14 cellular contexts compared by ENCODE assay signal in genomic region chr1:204449631-204450280, GRCh38. TPM values are rescaled to one million over a fixed set of nuclear protein-coding genes. Genes with fewer than 3 reads are reported as not detected.
A peak's percentile ranks its signal among the peaks of the same experiment; 100 is the strongest.
DNase-seq lines count a peak whose midpoint lies in the region; ATAC-seq and TF ChIP-seq lines count a peak whose summit lies in the region.
"Had no signal": no experiment of that assay in that cellular context is flagged by ENCODE, and none has a peak within 500 bp of the region (broad histone marks: within the 10 kb centered on the region; RNA-seq: fewer than 3 reads in every experiment).

No MANE protein-coding gene starts in this region.

- H3K9me3 Mint-ChIP-seq in activated CD4-positive, alpha-beta T cell treated with anti-CD3 and anti-CD28 coated beads, Interleukin-2, amount 10 ng/mL, durations not matched to agents 24 days and 14 days, result no peaks in the 10 kb centered on the region
- H3K9me3 Mint-ChIP-seq: activated naive CD4-positive, alpha-beta T cell treated with anti-CD3 and anti-CD28 coated beads, Interleukin-2, amount 50 U/mL, for 24 hours had no signal

- ATAC-seq in mucosa of descending colon, result no peak
- ATAC-seq: activated CD4-positive, CD25-positive, alpha-beta regulatory T cell treated with anti-CD3 and anti-CD28 coated beads, Interleukin-2, amount 50 U/mL, for 24 hours had no signal

- no peak overlapping the region for H3K4me3 Mint-ChIP-seq in activated CD4-positive, alpha-beta T cell treated with anti-CD3 and anti-CD28 coated beads, Interleukin-2, amount 10 ng/mL, durations not matched to agents 24 days and 14 days
- H3K4me3 Mint-ChIP-seq: activated naive CD4-positive, alpha-beta T cell treated with anti-CD3 and anti-CD28 coated beads, Interleukin-2, amount 50 U/mL, for 24 hours had no signal

- H3K9ac ChIP-seq in subcutaneous abdominal adipose tissue (ENCODE audit: low read length in 5 of 5), result no peak overlapping the region

- H3K27me3 ChIP-seq in Peyer's patch (no peaks in the 10 kb centered on the region), subcutaneous abdominal adipose tissue (ENCODE audit: control insufficient read depth in 5 of 5, insufficient read depth in 4 of 5, low read length in 5 of 5) (no peaks in the 10 kb centered on the region)

- H3K4me1 ChIP-seq in Peyer's patch, result peaks cover 4 to 60% (median 23%) of the 10 kb centered on the region in 4 donors
- peaks cover 63% of the 10 kb centered on the region for H3K4me1 ChIP-seq in mucosa of descending colon (ENCODE audit: low read depth)
- peaks cover 0 to 57% (median 20%) of the 10 kb centered on the region in 5 donors for H3K4me1 ChIP-seq in subcutaneous abdominal adipose tissue (ENCODE audit: control insufficient read depth in 5 of 5, insufficient read depth in 5 of 5, low read length in 5 of 5)

- H3K27ac ChIP-seq in Peyer's patch, result peak overlapping the region; percentile 21 to 96 (median 86)
- H3K27ac ChIP-seq in subcutaneous abdominal adipose tissue (ENCODE audit: low read depth, low read length), result peak overlapping the region; percentile 57

- H3K4me3 ChIP-seq in Peyer's patch (peak overlapping the region in 2 of 4 donors; percentile 21 to 24), mucosa of descending colon (no peak overlapping the region), subcutaneous abdominal adipose tissue (ENCODE audit: low read depth in 1 of 5, low read length in 5 of 5) (no peak overlapping the region)

- no peak for DNase-seq in activated CD4-positive, alpha-beta T cell treated with anti-CD3 and anti-CD28 coated beads, Interleukin-2, amount 10 ng/mL, durations not matched to agents 24 days and 14 days
- DNase-seq in activated CD4-positive, alpha-beta T cell treated with anti-CD3 and anti-CD28 coated beads, Interleukin-2, amount 50 U/mL, for 4 hours, result no peak
- DNase-seq in Peyer's patch, result no peak
- DNase-seq in mucosa of descending colon, result peak in 2 of 3 donors; percentile 52 to 56
- DNase-seq in AG20443 (ENCODE audit: low spot score), result no peak
- DNase-seq in NCI-H1436 (lab: John Stamatoyannopoulos, UW), result no peak
- DNase-seq in HuH-7.5 (ENCODE audit: low spot score), result no peak
- DNase-seq: 8988T; NCI-H1694 treated with DMSO at 0.1 percent for 48 hours; occipital lobe; stimulated activated naive CD4-positive, alpha-beta T cell had no signal

- H3K9me3 ChIP-seq in Peyer's patch (no peaks in the 10 kb centered on the region), mucosa of descending colon (no peaks in the 10 kb centered on the region), subcutaneous abdominal adipose tissue (ENCODE audit: control insufficient read depth in 5 of 5, low read length in 5 of 5) (no peaks in the 10 kb centered on the region)

- H3K27me3 Mint-ChIP-seq in activated CD4-positive, alpha-beta T cell treated with anti-CD3 and anti-CD28 coated beads, Interleukin-2, amount 10 ng/mL, durations not matched to agents 24 days and 14 days, result no peaks in the 10 kb centered on the region
- H3K27me3 Mint-ChIP-seq: activated naive CD4-positive, alpha-beta T cell treated with anti-CD3 and anti-CD28 coated beads, Interleukin-2, amount 50 U/mL, for 24 hours had no signal

- no peak for TF ChIP-seq POLR2A in Peyer's patch (IDR thresholded peaks at IDR 0.05)

- TF ChIP-seq CTCF in Peyer's patch (IDR thresholded peaks at IDR 0.05), result no peak
- TF ChIP-seq CTCF in mucosa of descending colon (IDR thresholded peaks at IDR 0.05), result no peak

- intact Hi-C loops in activated CD4-positive, alpha-beta T cell treated with anti-CD3 and anti-CD28 coated beads, Interleukin-2, amount 10 ng/mL, durations not matched to agents 24 days and 14 days (cut with micrococcal nuclease), result no loop called here
- intact Hi-C loops in mucosa of descending colon (cut with DNase I, micrococcal nuclease), result loop anchor here (5.0 kb wide), 1 partner anchor 53 kb away; no protein-coding TSS in a partner anchor

- H3K27ac Mint-ChIP-seq in activated CD4-positive, alpha-beta T cell treated with anti-CD3 and anti-CD28 coated beads, Interleukin-2, amount 10 ng/mL, durations not matched to agents 24 days and 14 days, result peak overlapping the region; percentile 20

- peaks cover 36% of the 10 kb centered on the region for H3K36me3 Mint-ChIP-seq in activated CD4-positive, alpha-beta T cell treated with anti-CD3 and anti-CD28 coated beads, Interleukin-2, amount 10 ng/mL, durations not matched to agents 24 days and 14 days (ENCODE audit: low read depth)

- H3K36me3 ChIP-seq in Peyer's patch (peaks cover 0 to 43% (median 0%) of the 10 kb centered on the region in 3 donors), mucosa of descending colon (ENCODE audit: low read depth) (no peaks in the 10 kb centered on the region), subcutaneous abdominal adipose tissue (ENCODE audit: control insufficient read depth in 5 of 5, insufficient read depth in 5 of 5, low read length in 5 of 5) (peaks cover 6 to 91% (median 71%) of the 10 kb centered on the region in 5 donors)

- peaks cover 41% of the 10 kb centered on the region for H3K4me1 Mint-ChIP-seq in activated CD4-positive, alpha-beta T cell treated with anti-CD3 and anti-CD28 coated beads, Interleukin-2, amount 10 ng/mL, durations not matched to agents 24 days and 14 days

RNA-seq across cellular contexts. Expression of gene PPP1R15B, which starts 38.1 kb away (rescaled TPM):
- total RNA-seq in activated CD4-positive, alpha-beta T cell treated with anti-CD3 and anti-CD28 coated beads, Interleukin-2, amount 10 ng/mL, durations not matched to agents 24 days and 14 days, result 70.9 and 74.0 TPM in 2 replicates
- total RNA-seq in Peyer's patch (10 to 100 TPM; 33.8 to 90.5 (median 72.3) TPM), mucosa of descending colon (10 to 100 TPM; 56.7 to 60.2 (median 60.1) TPM)

RNA-seq across cellular contexts. Expression of gene PIK3C2B, which starts 44.8 kb away (rescaled TPM):
- total RNA-seq in activated CD4-positive, alpha-beta T cell treated with anti-CD3 and anti-CD28 coated beads, Interleukin-2, amount 10 ng/mL, durations not matched to agents 24 days and 14 days, result 22.7 and 23.6 TPM in 2 replicates
- 100 to 1,000 TPM in 3 of 4 donors, 10 to 100 TPM in 1; 68.5 to 162 (median 134) TPM for total RNA-seq in Peyer's patch
- 100 to 1,000 TPM in 1 of 3 donors, 10 to 100 TPM in 2; 66.5 to 117 (median 90.4) TPM for total RNA-seq in mucosa of descending colon

Comparison
In these comparisons a context has a peak if more than half of its experiments do, and no peak if none do; other contexts are left out.
1. DNase-seq: peak in mucosa of descending colon (2 of 3); none in activated CD4-positive, alpha-beta T cell treated with anti-CD3 and anti-CD28 coated beads, Interleukin-2, amount 10 ng/mL, durations not matched to agents 24 days and 14 days (single experiment), activated CD4-positive, alpha-beta T cell treated with anti-CD3 and anti-CD28 coated beads, Interleukin-2, amount 50 U/mL, for 4 hours (0 of 2), Peyer's patch (0 of 3), AG20443 (single experiment), NCI-H1436 (single experiment) and HuH-7.5 (single experiment).